ENCODE assay signal across 29 cellular contexts in the genomic region with DNA sequence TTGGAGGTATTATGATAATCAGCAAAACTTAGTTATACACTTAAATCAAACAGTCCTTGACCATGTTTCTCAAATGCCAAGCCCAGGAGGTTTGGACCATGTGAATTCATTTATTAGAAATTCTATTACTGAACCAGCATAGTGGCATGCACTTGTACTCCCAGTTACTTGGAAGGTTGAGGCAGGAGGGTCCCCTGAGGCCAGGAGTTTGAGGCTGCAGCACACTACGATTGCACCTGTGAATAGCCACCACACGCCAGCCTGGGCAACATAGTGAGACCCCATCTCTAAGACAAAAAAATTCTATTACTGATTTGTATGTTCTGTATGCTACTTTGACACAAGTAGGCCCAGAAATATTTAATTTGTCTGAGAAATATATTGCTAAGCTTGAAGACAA.
"Had no signal": no experiment of that assay in that cellular context is flagged by ENCODE, and none has a peak within 500 bp of the region (broad histone marks: within the 10 kb centered on the region; RNA-seq: fewer than 3 reads in every experiment).

No MANE protein-coding gene starts in this region.

- DNase-seq: colonic mucosa; cortex of kidney; dermis blood vessel endothelial cell; dorsolateral prefrontal cortex; effector CD4-positive, alpha-beta T cell; effector CD8-positive, alpha-beta T cell; effector memory CD4-positive, alpha-beta T cell; effector memory CD8-positive, alpha-beta T cell; endodermal cell; erythroblast; esophagus squamous epithelium; foreskin fibroblast; foreskin keratinocyte; foreskin melanocyte; gastrocnemius medialis; glutamatergic neuron; head of caudate nucleus; heart left ventricle; heart right ventricle had no signal

- FAIRE-seq: endometrium, endothelial cell of umbilical vein, frontal cortex had no signal

- H3K36me3 ChIP-seq: colonic mucosa, esophagus muscularis mucosa, esophagus squamous epithelium, gastrocnemius medialis, gastroesophageal sphincter, heart left ventricle, heart right ventricle had no signal

- ATAC-seq: effector memory CD8-positive, alpha-beta T cell; esophagus mucosa; foreskin keratinocyte; gastrocnemius medialis; gastroesophageal sphincter; heart left ventricle; heart right ventricle had no signal

- H3K4me3 ChIP-seq: colonic mucosa, coronary artery, dorsolateral prefrontal cortex, esophagus muscularis mucosa, esophagus squamous epithelium, gastrocnemius medialis, gastroesophageal sphincter, heart left ventricle, heart right ventricle, hepatocyte had no signal

- H3K27ac ChIP-seq: colonic mucosa, coronary artery, dorsolateral prefrontal cortex, epithelial cell of prostate, esophagus muscularis mucosa, esophagus squamous epithelium, foreskin keratinocyte, gastrocnemius medialis, gastroesophageal sphincter, heart left ventricle, heart right ventricle, hepatocyte had no signal

- H2AFZ ChIP-seq: hepatocyte had no signal

- H3K27me3 Mint-ChIP-seq: dendritic cell treated with granulocyte-macrophage colony-stimulating factor and Interleukin-4, amounts not matched to agents 40 ng/mL and 50 ng/mL, for 4 days; effector memory CD8-positive, alpha-beta T cell had no signal

- H3K4me3 Mint-ChIP-seq: dendritic cell treated with granulocyte-macrophage colony-stimulating factor and Interleukin-4, amounts not matched to agents 40 ng/mL and 50 ng/mL, for 4 days; effector memory CD8-positive, alpha-beta T cell; endodermal cell had no signal

- H3K4me2 ChIP-seq: hepatocyte had no signal

- H3K4me1 ChIP-seq: colonic mucosa, foreskin keratinocyte, gastrocnemius medialis, heart left ventricle, heart right ventricle had no signal

- H3K27ac Mint-ChIP-seq: dendritic cell treated with granulocyte-macrophage colony-stimulating factor and Interleukin-4, amounts not matched to agents 40 ng/mL and 50 ng/mL, for 4 days; effector memory CD8-positive, alpha-beta T cell had no signal

- H3K27me3 ChIP-seq: colonic mucosa, esophagus muscularis mucosa, esophagus squamous epithelium, foreskin keratinocyte, gastrocnemius medialis, gastroesophageal sphincter, heart left ventricle, heart right ventricle, hepatocyte had no signal

- H3K9me3 ChIP-seq: colonic mucosa, esophagus muscularis mucosa, esophagus squamous epithelium, gastrocnemius medialis, gastroesophageal sphincter, heart left ventricle, heart right ventricle had no signal

- H3K9me3 Mint-ChIP-seq: dendritic cell treated with granulocyte-macrophage colony-stimulating factor and Interleukin-4, amounts not matched to agents 40 ng/mL and 50 ng/mL, for 4 days; effector memory CD8-positive, alpha-beta T cell; endodermal cell had no signal

- H3K79me2 ChIP-seq: hepatocyte had no signal
